In the genomic region with DNA sequence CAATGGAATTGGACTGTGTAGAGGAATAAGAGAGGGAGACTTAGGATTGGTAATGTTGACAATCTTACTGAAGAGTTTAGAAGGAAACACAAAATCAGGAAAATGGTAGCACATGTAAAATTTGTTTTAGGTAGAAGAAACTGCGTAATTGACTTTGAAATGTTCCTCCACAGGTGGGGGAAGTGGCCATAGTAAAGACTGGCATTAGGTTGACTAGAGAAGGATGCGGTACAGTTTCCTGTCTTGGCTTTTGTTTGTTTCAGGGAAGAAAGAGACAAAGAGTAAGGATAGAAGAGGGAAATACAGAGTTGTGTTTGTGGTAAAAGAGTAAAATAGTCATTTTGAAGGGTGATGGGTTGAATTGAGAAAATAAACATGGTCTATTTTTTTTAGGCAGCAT, we compare ENCODE assay signal across 16 cellular contexts.
DNase-seq lines count a peak whose midpoint lies in the region; ATAC-seq, FAIRE-seq and TF ChIP-seq lines count a peak whose summit lies in the region.
"Had no signal": no experiment of that assay in that cellular context is flagged by ENCODE, and none has a peak within 500 bp of the region (broad histone marks: within the 10 kb centered on the region; RNA-seq: fewer than 3 reads in every experiment).

No MANE protein-coding gene starts in this region.

- ATAC-seq in IMR-90 (ENCODE audit: low read depth), result no peak
- no peak for ATAC-seq in body of pancreas

- intact Hi-C loops in IMR-90 (cut with micrococcal nuclease), result no loop called here
- intact Hi-C loops in body of pancreas (cut with DNase I), result no loop called here

- TF ChIP-seq POLR2A in IMR-90 (IDR thresholded peaks at IDR 0.05; ENCODE audit: low read depth, low read length) (no peak), H1 (IDR thresholded peaks at IDR 0.05; ENCODE audit: control extremely low read depth in 1 of 2, low read depth in 2 of 2, low read length in 2 of 2) (no peak), body of pancreas (IDR thresholded peaks at IDR 0.05) (no peak)

- no TSS peak for BruUV-seq in IMR-90 (replicated peaks; lab: Mats Ljungman, UMichigan)

- H3F3A ChIP-seq in GM23248 (ENCODE audit: insufficient read depth), result peaks cover 26% of the 10 kb centered on the region

- H3K18ac ChIP-seq in IMR-90 (ENCODE audit: low read depth, low read length) (peak overlapping the region; percentile 61; the same call in 1 of the 2 replicates), H1 (ENCODE audit: extremely low read depth, low read length) (peak overlapping the region; percentile 98)

- in situ Hi-C loops in GM23248 (cut with MboI) (no loop called here), IMR-90 (cut with MboI; ENCODE audit: low sequenced_read_pairs) (no loop called here)

- H4K91ac ChIP-seq in IMR-90 (ENCODE audit: insufficient read depth, low read depth, low read length) (peak overlapping the region; percentile 16), H1 (replicated peaks; ENCODE audit: insufficient read length, low read length) (peak overlapping the region; percentile 99)

- H2AK5ac ChIP-seq in IMR-90 (ENCODE audit: low read depth, low read length) (peak overlapping the region; percentile 52; the same call in 1 of the 2 replicates), H1 (ENCODE audit: low read depth, low read length) (peak overlapping the region; percentile 99; the same call in 1 of the 2 replicates)

- no peak for TF ChIP-seq CTCF in IMR-90 (conservative IDR thresholded peaks at IDR 0.05; ENCODE audit: low read depth, low read length)
- TF ChIP-seq CTCF in H1 (IDR thresholded peaks at IDR 0.05; ENCODE audit: control extremely low read depth in 1 of 3, insufficient read depth in 1 of 3, low read depth in 1 of 3, low read length in 3 of 3), result no peak
- no peak for TF ChIP-seq CTCF in keratinocyte (optimal IDR thresholded peaks at IDR 0.05 in 1 of 3, IDR thresholded peaks at IDR 0.05 in 1 of 3, conservative IDR thresholded peaks at IDR 0.05 in 1 of 3; ENCODE audit: extremely low read depth in 1 of 3, insufficient read depth in 2 of 3, low read length in 3 of 3)
- TF ChIP-seq CTCF in body of pancreas (IDR thresholded peaks at IDR 0.05), result no peak

- FAIRE-seq in H1 (lab: Jason Lieb, UNC), result peak; percentile 78
- FAIRE-seq in keratinocyte (lab: Jason Lieb, UNC), result no peak
- FAIRE-seq: A204.1, RCC 7860 had no signal

- no peak for TF ChIP-seq EP300 in H1 (IDR thresholded peaks at IDR 0.05; ENCODE audit: borderline replicate concordance in 1 of 2, low read depth in 2 of 2, low read length in 2 of 2)

- H3K9me3 ChIP-seq in GM23248 (ENCODE audit: low read depth), result no peaks in the 10 kb centered on the region
- no peaks in the 10 kb centered on the region for H3K9me3 ChIP-seq in IMR-90 (ENCODE audit: control insufficient read depth, insufficient read depth, low read length)
- no peaks in the 10 kb centered on the region; a peak in 1 of 4 replicates for H3K9me3 ChIP-seq in H1 (ENCODE audit: insufficient read depth in 2 of 2, low read depth in 1 of 2, low read length in 1 of 2)
- H3K9me3 ChIP-seq in keratinocyte (ENCODE audit: control insufficient read depth, low read depth, low read length), result no peaks in the 10 kb centered on the region
- H3K9me3 ChIP-seq in body of pancreas, result no peaks in the 10 kb centered on the region

- H3K4me1 ChIP-seq in GM23248 (ENCODE audit: insufficient read depth) (peaks cover 31% of the 10 kb centered on the region), IMR-90 (ENCODE audit: control insufficient read depth, insufficient read depth, low read length) (peaks cover 3% of the 10 kb centered on the region; the same call in 1 of the 2 replicates), H1 (replicated peaks in 1 of 4; ENCODE audit: control insufficient read depth in 3 of 4, insufficient read depth in 4 of 4, low read length in 3 of 4) (peaks cover 2 to 23% (median 15%) of the 10 kb centered on the region in 4 experiments; a peak in 6 of 7 replicates), keratinocyte (ENCODE audit: control insufficient read depth, extremely low read depth, insufficient read depth, low read length) (peaks cover 12% of the 10 kb centered on the region), body of pancreas (no peaks in the 10 kb centered on the region)

- H2BK15ac ChIP-seq in IMR-90 (ENCODE audit: low read depth, low read length), result peak overlapping the region; percentile 95; the same call in 2 of the 3 replicates
- no peak overlapping the region for H2BK15ac ChIP-seq in H1 (ENCODE audit: low read length)

- dilution Hi-C loops in IMR-90 (cut with HindIII; ENCODE audit: low sequenced_read_pairs, unreplicated experiment), result no loop called here
- dilution Hi-C loops in keratinocyte (cut with MboI; ENCODE audit: extremely low pct_ligation_motif_present, low sequenced_read_pairs), result no loop called here

- DNase-seq in GM23248, result no peak
- DNase-seq in IMR-90, result no peak
- no peak for DNase-seq in H1 (ENCODE audit: low read depth in 1 of 2, low spot score in 2 of 2)
- DNase-seq in keratinocyte (ENCODE audit: low read depth, low spot score), result no peak
- no peak for DNase-seq in body of pancreas
- no peak for DNase-seq in NCI-H524 treated with DMSO at 0.1 percent for 48 hours (lab: John Stamatoyannopoulos, UW)
- no peak for DNase-seq in NOMO-1 (lab: John Stamatoyannopoulos, UW; ENCODE audit: unreplicated experiment in 2 of 2)
- DNase-seq: GF-D8, NCI-H1092 treated with DMSO at 0.1 percent for 48 hours, NCI-H1436 treated with DMSO at 0.1 percent for 48 hours, NCI-H1930, NCI-H748 treated with DMSO at 0.1 percent for 48 hours, Right ventricle myocardium superior had no signal

- peak overlapping the region; percentile 64 for H3K14ac ChIP-seq in IMR-90 (replicated peaks; ENCODE audit: low read depth, low read length)
- H3K14ac ChIP-seq in H1 (ENCODE audit: insufficient read length), result no peak overlapping the region

- H3K23me2 ChIP-seq in H1 (ENCODE audit: low read depth, low read length), result peaks cover 3% of the 10 kb centered on the region; the same call in 1 of the 2 replicates

- H2AK9ac ChIP-seq in IMR-90 (replicated peaks; ENCODE audit: low read depth, low read length, poor library complexity), result no peak overlapping the region

- TF ChIP-seq RAD21 in IMR-90 (IDR thresholded peaks at IDR 0.05; ENCODE audit: low read length), result no peak
- TF ChIP-seq RAD21 in H1 (IDR thresholded peaks at IDR 0.05 in 1 of 2, conservative IDR thresholded peaks at IDR 0.05 in 1 of 2; ENCODE audit: low read depth in 2 of 2, low read length in 2 of 2), result no peak

- H3K9me1 ChIP-seq in IMR-90 (ENCODE audit: insufficient read depth, low read length) (0 out of 2 replicates have a peak, but pooled peaks cover 3% of the 10 kb centered on the region), keratinocyte (ENCODE audit: control insufficient read depth, extremely low read depth, insufficient read depth, low read length) (no peaks in the 10 kb centered on the region)

- H2BK5ac ChIP-seq in IMR-90 (ENCODE audit: low read depth, low read length, poor library complexity, severe bottlenecking) (peak overlapping the region; percentile 65), H1 (ENCODE audit: low read depth, low read length) (peak overlapping the region; percentile 100)

- H2BK120ac ChIP-seq in IMR-90 (ENCODE audit: low read depth, low read length), result peak overlapping the region; percentile 82
- H2BK120ac ChIP-seq in H1 (replicated peaks; ENCODE audit: low read depth, low read length), result peak overlapping the region; percentile 100

- H3K27me3 ChIP-seq in GM23248 (replicated peaks; ENCODE audit: insufficient read depth) (no peaks in the 10 kb centered on the region), IMR-90 (ENCODE audit: control insufficient read depth, insufficient read depth, low read length) (no peaks in the 10 kb centered on the region), H1 (replicated peaks in 1 of 4; ENCODE audit: control insufficient read depth in 3 of 4, extremely low read depth in 1 of 4, insufficient read depth in 3 of 4, low read length in 3 of 4) (no peaks in the 10 kb centered on the region), keratinocyte (ENCODE audit: control insufficient read depth, extremely low read depth, insufficient read depth, low read length) (no peaks in the 10 kb centered on the region), body of pancreas (no peaks in the 10 kb centered on the region)

- 62 to 64% methylated on average over 2 of the region's 2 CpGs for WGBS in GM23248 (ENCODE audit: low coverage in 1 of 2, low lambda C conversion rate in 2 of 2, missing lambda C conversion rate in 2 of 2), 2 experiments
- 76% methylated on average over 2 of the region's 2 CpGs; no CpG with 5 or more reads in 1 of the 2 experiments for WGBS in IMR-90 (ENCODE audit: extremely low coverage in 2 of 2, insufficient read length in 1 of 2), 2 experiments
- 11% methylated on average over 2 of the region's 2 CpGs; no CpG with 5 or more reads in 1 of the 2 experiments for WGBS in H1 (ENCODE audit: extremely low coverage in 1 of 2, insufficient coverage in 1 of 2, insufficient read length in 1 of 2, insufficient replicate concordance in 2 of 2, low coverage in 1 of 2, low lambda C conversion rate in 2 of 2, missing lambda C conversion rate in 1 of 2), 2 experiments
- 54 to 69% methylated on average over 2 of the region's 2 CpGs for WGBS in body of pancreas, 2 donors

- no peaks in the 10 kb centered on the region for H3K9me2 ChIP-seq in GM23248 (ENCODE audit: insufficient read depth)

- POLR2A ChIA-PET in IMR-90 (lab: Charles Lee; ENCODE audit: unreplicated experiment) (no interaction called here), H1 (lab: Charles Lee; ENCODE audit: partially characterized antibody) (no interaction called here)

- H2BK20ac ChIP-seq in IMR-90 (ENCODE audit: low read depth, low read length), result peak overlapping the region; percentile 84
- peak overlapping the region; percentile 100 for H2BK20ac ChIP-seq in H1 (ENCODE audit: low read length)

- peak overlapping the region; percentile 29; the same call in 1 of the 2 replicates for H3K23ac ChIP-seq in IMR-90 (ENCODE audit: low read depth, low read length)
- no peak overlapping the region for H3K23ac ChIP-seq in H1 (ENCODE audit: insufficient read length)

- CTCF ChIA-PET in IMR-90 (lab: Yijun Ruan, JAX), result no interaction called here
- CTCF ChIA-PET in H1 (lab: Charles Lee; ENCODE audit: partially characterized antibody), result interaction anchor here (0.6 to 1.2 kb wide), 3 partner anchors 13 to 229 kb away, joined by 3 to 4 read pairs (median 3); no protein-coding TSS in a partner anchor

- H2AFZ ChIP-seq in GM23248 (no peak overlapping the region), IMR-90 (replicated peaks; ENCODE audit: low read length, poor library complexity) (no peak overlapping the region), H1 (ENCODE audit: low read length) (no peak overlapping the region), keratinocyte (ENCODE audit: control insufficient read depth, low read length) (peak overlapping the region; percentile 44)

- H3K4me3 ChIP-seq in GM23248 (no peak overlapping the region), IMR-90 (ENCODE audit: insufficient read depth, low read depth, low read length) (no peak overlapping the region), H1 (ENCODE audit: extremely low read depth in 1 of 4, insufficient read depth in 2 of 4, low read depth in 3 of 4, low read length in 4 of 4) (peak overlapping the region in 1 of 4 experiments; percentile 14; a peak in 1 of 8 replicates), keratinocyte (ENCODE audit: control insufficient read depth in 2 of 3, extremely low read depth in 1 of 3, insufficient read depth in 2 of 3, low read depth in 1 of 3, low read length in 3 of 3) (no peak overlapping the region), body of pancreas (no peak overlapping the region)

- no peaks in the 10 kb centered on the region for H3K36me3 ChIP-seq in GM23248 (ENCODE audit: low read depth)
- no peaks in the 10 kb centered on the region for H3K36me3 ChIP-seq in IMR-90 (ENCODE audit: control insufficient read depth, insufficient read depth, low read length)
- no peaks in the 10 kb centered on the region for H3K36me3 ChIP-seq in H1 (ENCODE audit: control insufficient read depth in 2 of 4, insufficient read depth in 4 of 4, low read length in 3 of 4)
- no peaks in the 10 kb centered on the region for H3K36me3 ChIP-seq in keratinocyte (ENCODE audit: control insufficient read depth in 2 of 2, extremely low read depth in 1 of 2, insufficient read depth in 2 of 2, low read length in 2 of 2)
- no peaks in the 10 kb centered on the region for H3K36me3 ChIP-seq in body of pancreas (replicated peaks in 1 of 2; ENCODE audit: insufficient read depth in 1 of 2, low read depth in 2 of 2)

- peak overlapping the region; percentile 55 to 68; a peak in 3 of 4 replicates for H4K8ac ChIP-seq in IMR-90 (ENCODE audit: low read depth in 2 of 2, low read length in 2 of 2)
- no peak overlapping the region for H4K8ac ChIP-seq in H1 (ENCODE audit: extremely low read depth, insufficient read depth, low read length)

- H3K4ac ChIP-seq in IMR-90 (ENCODE audit: low read depth, low read length), result peak overlapping the region; percentile 71; the same call in 1 of the 2 replicates
- H3K4ac ChIP-seq in H1 (replicated peaks; ENCODE audit: insufficient read length, low read depth, low read length), result peak overlapping the region; percentile 100

- H3K56ac ChIP-seq in IMR-90 (ENCODE audit: extremely low read depth, insufficient read depth, low read length) (no peak overlapping the region; the same call in 1 of the 2 replicates), H1 (replicated peaks; ENCODE audit: insufficient read length, low read depth, low read length) (peak overlapping the region; percentile 92)

- H2BK12ac ChIP-seq in H1 (ENCODE audit: low read depth, low read length), result peak overlapping the region; percentile 99

- no peak overlapping the region for H4K5ac ChIP-seq in IMR-90 (ENCODE audit: low read depth, low read length)
- H4K5ac ChIP-seq in H1 (ENCODE audit: insufficient read length, low read depth, low read length), result peak overlapping the region; percentile 82

- H3K4me2 ChIP-seq in GM23248 (ENCODE audit: unreplicated experiment) (peak overlapping the region; percentile 59), IMR-90 (ENCODE audit: low read depth, low read length) (no peak overlapping the region), H1 (ENCODE audit: insufficient read depth in 1 of 2, low read depth in 2 of 2, low read length in 2 of 2) (peak overlapping the region; percentile 29 to 59; a peak in 3 of 4 replicates), keratinocyte (ENCODE audit: control insufficient read depth, extremely low read depth, insufficient read depth, low read depth, low read length) (peak overlapping the region; percentile 51)
- H3K4me2 ChIP-seq: KMS-11 had no signal

- H3K79me1 ChIP-seq in IMR-90 (ENCODE audit: low read depth in 1 of 2, low read length in 2 of 2), result no peaks in the 10 kb centered on the region
- H3K79me1 ChIP-seq in H1 (ENCODE audit: low read depth, low read length), result no peaks in the 10 kb centered on the region

- H3K27ac ChIP-seq in GM23248 (no peak overlapping the region), IMR-90 (ENCODE audit: insufficient read depth, low read length) (no peak overlapping the region; the same call in 1 of the 2 replicates), H1 (ENCODE audit: low read depth, low read length) (peak overlapping the region; percentile 60), keratinocyte (ENCODE audit: control insufficient read depth, insufficient read depth, low read length) (no peak overlapping the region), body of pancreas (no peak overlapping the region)
- H3K27ac ChIP-seq: KMS-11 had no signal

- H3K79me2 ChIP-seq in GM23248 (ENCODE audit: insufficient read depth), result no peaks in the 10 kb centered on the region
- H3K79me2 ChIP-seq in H1 (ENCODE audit: control insufficient read depth in 1 of 2, insufficient read depth in 2 of 2, low read length in 2 of 2), result no peaks in the 10 kb centered on the region
- no peaks in the 10 kb centered on the region for H3K79me2 ChIP-seq in keratinocyte (ENCODE audit: control insufficient read depth, insufficient read depth, low read length)

- no peak overlapping the region for H3K9ac ChIP-seq in GM23248
- H3K9ac ChIP-seq in IMR-90 (ENCODE audit: low read depth, low read length), result no peak overlapping the region
- H3K9ac ChIP-seq in H1 (replicated peaks in 1 of 4; ENCODE audit: extremely low read depth in 1 of 4, low read depth in 3 of 4, low read length in 3 of 4), result no peak overlapping the region
- H3K9ac ChIP-seq in keratinocyte (ENCODE audit: control insufficient read depth, extremely low read depth, insufficient read depth, low read length), result no peak overlapping the region
- H3K9ac ChIP-seq: KMS-11 had no signal

- H4K20me1 ChIP-seq in GM23248 (ENCODE audit: insufficient read depth) (no peaks in the 10 kb centered on the region), IMR-90 (ENCODE audit: insufficient read depth, low read length) (no peaks in the 10 kb centered on the region), H1 (replicated peaks in 1 of 2; ENCODE audit: control insufficient read depth in 1 of 2, insufficient read depth in 2 of 2, low read length in 2 of 2) (no peaks in the 10 kb centered on the region), keratinocyte (ENCODE audit: control insufficient read depth, extremely low read depth, insufficient read depth, low read length) (no peaks in the 10 kb centered on the region)
